In genomic region chr6:112013051-112013450, GRCh38 we compare ENCODE assay signal across 27 cellular contexts. TPM values are rescaled to one million over a fixed set of nuclear protein-coding genes. Genes with fewer than 3 reads are reported as not detected.
"Had no signal": no experiment of that assay in that cellular context is flagged by ENCODE, and none has a peak within 500 bp of the region (broad histone marks: within the 10 kb centered on the region; RNA-seq: fewer than 3 reads in every experiment).

No MANE protein-coding gene starts in this region.

- H3K27ac ChIP-seq: body of pancreas, SK-N-MC, VCaP had no signal

- DNase-seq: activated CD4-positive, alpha-beta T cell treated with anti-CD3 and anti-CD28 coated beads for 4 hours; activated CD8-positive, alpha-beta memory T cell treated with anti-CD3 and anti-CD28 coated beads, Interleukin-2, amount 50 U/mL, for 4 hours; activated CD8-positive, alpha-beta T cell treated with anti-CD3 and anti-CD28 coated beads for 36 hours; activated naive CD4-positive, alpha-beta T cell; activated naive CD8-positive, alpha-beta T cell treated with anti-CD3 and anti-CD28 coated beads, Interleukin-2, amount 10 ng/mL, durations not matched to agents 7 days and 5 days; aorta; body of pancreas; central memory CD4-positive, alpha-beta T cell; Karpas-422; MM.1S; NCI-H1105; NCI-H1436; NCI-H1694 treated with DMSO at 0.1 percent for 48 hours; NCI-H2029 treated with DMSO at 0.1 percent for 48 hours; NCI-H345; NCI-H510A; NCI-H526 treated with DMSO at 0.1 percent for 48 hours; NCI-H82; SIG-M5; T-cell; T-helper 2 cell; T1000 had no signal

- H3K4me3 ChIP-seq: body of pancreas, SK-N-MC had no signal

- H3K9me3 ChIP-seq: body of pancreas had no signal

- H3K27me3 ChIP-seq: body of pancreas had no signal

RNA-seq across cellular contexts. Expression of gene CCN6, which starts 40.9 kb away (rescaled TPM):
- total RNA-seq: activated CD8-positive, alpha-beta T cell treated with anti-CD3 and anti-CD28 coated beads for 36 hours; activated naive CD8-positive, alpha-beta T cell treated with anti-CD3 and anti-CD28 coated beads, Interleukin-2, amount 10 ng/mL, durations not matched to agents 7 days and 5 days; aorta; body of pancreas; bronchial epithelial cell; chondrocyte; OCI-LY7; T-cell had no signal
- polyA plus RNA-seq: aorta had no signal
